In the genomic region with DNA sequence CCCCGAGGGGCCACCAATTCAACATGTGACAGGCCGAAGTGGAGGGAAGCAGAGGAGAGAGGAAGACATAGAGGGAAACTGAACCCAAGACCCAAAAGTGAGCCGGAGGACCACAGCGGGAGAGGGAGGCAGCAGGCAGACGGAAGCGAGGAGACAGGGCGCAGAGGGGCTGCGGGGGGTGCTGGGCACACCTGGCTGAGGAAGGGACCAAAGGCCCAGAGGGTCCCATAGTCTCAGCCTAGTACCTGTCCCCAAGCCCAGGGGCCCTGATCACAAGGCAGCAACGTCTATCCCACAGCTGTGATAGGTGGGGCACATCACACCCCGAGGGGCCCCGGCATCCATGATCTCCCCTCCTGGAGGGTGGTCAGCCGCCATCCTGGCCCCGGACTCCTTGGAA, we compare ENCODE assay signal across 11 cellular contexts. TPM values are rescaled to one million over a fixed set of nuclear protein-coding genes. Genes with fewer than 3 reads are reported as not detected.
DNase-seq lines count a peak whose midpoint lies in the region; ATAC-seq and TF ChIP-seq lines count a peak whose summit lies in the region.
"Had no signal": no experiment of that assay in that cellular context is flagged by ENCODE, and none has a peak within 500 bp of the region (broad histone marks: within the 10 kb centered on the region; RNA-seq: fewer than 3 reads in every experiment).

No MANE protein-coding gene starts in this region.

- H3K4me1 Mint-ChIP-seq in activated naive CD4-positive, alpha-beta T cell treated with anti-CD3 and anti-CD28 coated beads, Interleukin-2, amount 10 ng/mL, durations not matched to agents 7 days and 5 days, result peaks cover 75% of the 10 kb centered on the region
- H3K4me1 Mint-ChIP-seq in activated CD8-positive, alpha-beta T cell treated with anti-CD3 and anti-CD28 coated beads, Interleukin-2, amount 10 ng/mL, durations not matched to agents 7 days and 5 days (ENCODE audit: low read depth), result peaks cover 86% of the 10 kb centered on the region
- H3K4me1 Mint-ChIP-seq in activated T-helper 2 cell treated with anti-CD3 and anti-CD28 coated beads, Interferon-gamma antibody, Interleukin-2, Interleukin-4, amounts not matched to agents 10 μg/mL and 5 μg/mL and 100 μg/mL, durations not matched to agents 14 hours and 24 hours and 36 hours (ENCODE audit: low read depth), result peaks cover 48% of the 10 kb centered on the region

- TF ChIP-seq CTCF in lower lobe of right lung (IDR thresholded peaks at IDR 0.05) (no peak), suprapubic skin (IDR thresholded peaks at IDR 0.05) (no peak)

- DNase-seq in activated naive CD4-positive, alpha-beta T cell treated with anti-CD3 and anti-CD28 coated beads, Interleukin-2, amount 10 ng/mL, durations not matched to agents 7 days and 5 days, result no peak
- no peak for DNase-seq in activated naive CD4-positive, alpha-beta T cell treated with anti-CD3 and anti-CD28 coated beads, Interleukin-2, amount 50 U/mL, for 72 hours (ENCODE audit: low spot score in 2 of 2)
- DNase-seq in activated CD8-positive, alpha-beta T cell treated with anti-CD3 and anti-CD28 coated beads, Interleukin-2, amount 10 ng/mL, durations not matched to agents 7 days and 5 days, result no peak
- DNase-seq in lower lobe of right lung (no peak), suprapubic skin (ENCODE audit: low spot score in 2 of 2) (no peak), COR-L47 (lab: John Stamatoyannopoulos, UW) (no peak)
- DNase-seq in activated T-helper 2 cell treated with anti-CD3 and anti-CD28 coated beads, Interferon-gamma antibody, Interleukin-2, Interleukin-4, amounts not matched to agents 10 μg/mL and 5 μg/mL and 100 μg/mL, durations not matched to agents 14 hours and 24 hours and 36 hours (ENCODE audit: low spot score), result no peak
- DNase-seq: HFFc6, NCI-H187 treated with DMSO at 0.1 percent for 48 hours, NCI-H82 had no signal

- POLR2A ChIA-PET in activated CD8-positive, alpha-beta T cell treated with anti-CD3 and anti-CD28 coated beads, Interleukin-2, amount 10 ng/mL, durations not matched to agents 7 days and 5 days (lab: Charles Lee), result interaction anchor here (1.0 kb wide), 1 partner anchor 16 kb away, joined by 3 read pairs; no protein-coding TSS in a partner anchor

- no peak overlapping the region for H3K4me3 Mint-ChIP-seq in activated naive CD4-positive, alpha-beta T cell treated with anti-CD3 and anti-CD28 coated beads, Interleukin-2, amount 10 ng/mL, durations not matched to agents 7 days and 5 days
- H3K4me3 Mint-ChIP-seq in activated CD8-positive, alpha-beta T cell treated with anti-CD3 and anti-CD28 coated beads, Interleukin-2, amount 10 ng/mL, durations not matched to agents 7 days and 5 days, result peak overlapping the region; percentile 31
- H3K4me3 Mint-ChIP-seq in activated T-helper 2 cell treated with anti-CD3 and anti-CD28 coated beads, Interferon-gamma antibody, Interleukin-2, Interleukin-4, amounts not matched to agents 10 μg/mL and 5 μg/mL and 100 μg/mL, durations not matched to agents 14 hours and 24 hours and 36 hours (ENCODE audit: low read depth), result no peak overlapping the region
- H3K4me3 Mint-ChIP-seq: HFFc6 had no signal

- H3K27me3 Mint-ChIP-seq in activated naive CD4-positive, alpha-beta T cell treated with anti-CD3 and anti-CD28 coated beads, Interleukin-2, amount 10 ng/mL, durations not matched to agents 7 days and 5 days, result no peaks in the 10 kb centered on the region
- no peaks in the 10 kb centered on the region for H3K27me3 Mint-ChIP-seq in activated CD8-positive, alpha-beta T cell treated with anti-CD3 and anti-CD28 coated beads, Interleukin-2, amount 10 ng/mL, durations not matched to agents 7 days and 5 days (ENCODE audit: low read depth)
- H3K27me3 Mint-ChIP-seq in activated T-helper 2 cell treated with anti-CD3 and anti-CD28 coated beads, Interferon-gamma antibody, Interleukin-2, Interleukin-4, amounts not matched to agents 10 μg/mL and 5 μg/mL and 100 μg/mL, durations not matched to agents 14 hours and 24 hours and 36 hours (ENCODE audit: low read depth), result no peaks in the 10 kb centered on the region

- H3K9me3 Mint-ChIP-seq in activated naive CD4-positive, alpha-beta T cell treated with anti-CD3 and anti-CD28 coated beads, Interleukin-2, amount 10 ng/mL, durations not matched to agents 7 days and 5 days, result no peaks in the 10 kb centered on the region
- H3K9me3 Mint-ChIP-seq in activated naive CD4-positive, alpha-beta T cell treated with anti-CD3 and anti-CD28 coated beads, Interleukin-2, amount 50 U/mL, for 72 hours, result no peaks in the 10 kb centered on the region
- no peaks in the 10 kb centered on the region for H3K9me3 Mint-ChIP-seq in activated CD8-positive, alpha-beta T cell treated with anti-CD3 and anti-CD28 coated beads, Interleukin-2, amount 10 ng/mL, durations not matched to agents 7 days and 5 days (ENCODE audit: insufficient read depth)
- no peaks in the 10 kb centered on the region for H3K9me3 Mint-ChIP-seq in activated T-helper 2 cell treated with anti-CD3 and anti-CD28 coated beads, Interferon-gamma antibody, Interleukin-2, Interleukin-4, amounts not matched to agents 10 μg/mL and 5 μg/mL and 100 μg/mL, durations not matched to agents 14 hours and 24 hours and 36 hours
- H3K9me3 Mint-ChIP-seq: HFFc6 had no signal

- no peaks in the 10 kb centered on the region for H3K27me3 ChIP-seq in lower lobe of right lung (ENCODE audit: low read depth)
- no peaks in the 10 kb centered on the region for H3K27me3 ChIP-seq in suprapubic skin

- H3K4me3 ChIP-seq in lower lobe of right lung (no peak overlapping the region), suprapubic skin (peak overlapping the region; percentile 1)

- no peak for TF ChIP-seq EP300 in suprapubic skin (IDR thresholded peaks at IDR 0.05)

- H3K27ac ChIP-seq in lower lobe of right lung (peak overlapping the region; percentile 77), suprapubic skin (peak overlapping the region; percentile 89)

- TF ChIP-seq POLR2A in suprapubic skin (IDR thresholded peaks at IDR 0.05), result no peak

- CTCF ChIA-PET in activated naive CD4-positive, alpha-beta T cell treated with anti-CD3 and anti-CD28 coated beads, Interleukin-2, amount 10 ng/mL, durations not matched to agents 7 days and 5 days (lab: Charles Lee), result interaction anchor here (0.9 to 1.1 kb wide), 2 partner anchors 16 to 24 kb away, joined by 3 read pairs; no protein-coding TSS in a partner anchor
- CTCF ChIA-PET in activated CD8-positive, alpha-beta T cell treated with anti-CD3 and anti-CD28 coated beads, Interleukin-2, amount 10 ng/mL, durations not matched to agents 7 days and 5 days (lab: Charles Lee), result interaction anchor here (2.1 to 14.0 kb wide), 2 partner anchors 9 to 18 kb away, joined by 10 to 288 read pairs; no protein-coding TSS in a partner anchor

- ATAC-seq in activated naive CD4-positive, alpha-beta T cell treated with anti-CD3 and anti-CD28 coated beads, Interleukin-2, amount 50 U/mL, for 72 hours, result no peak
- no peak for ATAC-seq in activated CD8-positive, alpha-beta T cell treated with anti-CD3 and anti-CD28 coated beads, Interleukin-2, amount 10 ng/mL, durations not matched to agents 7 days and 5 days
- ATAC-seq in lower lobe of right lung (no peak), GM21723 (IDR thresholded peaks at IDR 0.05; ENCODE audit: unreplicated experiment) (no peak)

- intact Hi-C loops in lower lobe of right lung (cut with DNase I), result no loop called here
- intact Hi-C loops in activated T-helper 2 cell treated with anti-CD3 and anti-CD28 coated beads, Interferon-gamma antibody, Interleukin-2, Interleukin-4, amounts not matched to agents 10 μg/mL and 5 μg/mL and 100 μg/mL, durations not matched to agents 14 hours and 24 hours and 36 hours (cut with micrococcal nuclease), result no loop called here

- H3K36me3 Mint-ChIP-seq in activated naive CD4-positive, alpha-beta T cell treated with anti-CD3 and anti-CD28 coated beads, Interleukin-2, amount 10 ng/mL, durations not matched to agents 7 days and 5 days, result peaks cover 22% of the 10 kb centered on the region
- no peaks in the 10 kb centered on the region for H3K36me3 Mint-ChIP-seq in activated naive CD4-positive, alpha-beta T cell treated with anti-CD3 and anti-CD28 coated beads, Interleukin-2, amount 50 U/mL, for 72 hours
- H3K36me3 Mint-ChIP-seq in activated CD8-positive, alpha-beta T cell treated with anti-CD3 and anti-CD28 coated beads, Interleukin-2, amount 10 ng/mL, durations not matched to agents 7 days and 5 days (ENCODE audit: low read depth), result peaks cover 33% of the 10 kb centered on the region
- peaks cover 20% of the 10 kb centered on the region for H3K36me3 Mint-ChIP-seq in activated T-helper 2 cell treated with anti-CD3 and anti-CD28 coated beads, Interferon-gamma antibody, Interleukin-2, Interleukin-4, amounts not matched to agents 10 μg/mL and 5 μg/mL and 100 μg/mL, durations not matched to agents 14 hours and 24 hours and 36 hours (ENCODE audit: low read depth)

- peak overlapping the region; percentile 55 for H3K27ac Mint-ChIP-seq in activated naive CD4-positive, alpha-beta T cell treated with anti-CD3 and anti-CD28 coated beads, Interleukin-2, amount 10 ng/mL, durations not matched to agents 7 days and 5 days
- peak overlapping the region in 1 of 2 donors; percentile 99 for H3K27ac Mint-ChIP-seq in activated naive CD4-positive, alpha-beta T cell treated with anti-CD3 and anti-CD28 coated beads, Interleukin-2, amount 50 U/mL, for 72 hours
- H3K27ac Mint-ChIP-seq in activated CD8-positive, alpha-beta T cell treated with anti-CD3 and anti-CD28 coated beads, Interleukin-2, amount 10 ng/mL, durations not matched to agents 7 days and 5 days, result peak overlapping the region; percentile 74
- no peak overlapping the region for H3K27ac Mint-ChIP-seq in activated T-helper 2 cell treated with anti-CD3 and anti-CD28 coated beads, Interferon-gamma antibody, Interleukin-2, Interleukin-4, amounts not matched to agents 10 μg/mL and 5 μg/mL and 100 μg/mL, durations not matched to agents 14 hours and 24 hours and 36 hours
- H3K27ac Mint-ChIP-seq: HFFc6 had no signal

- H3K9me3 ChIP-seq in lower lobe of right lung, result no peaks in the 10 kb centered on the region
- no peaks in the 10 kb centered on the region for H3K9me3 ChIP-seq in suprapubic skin

- WGBS in suprapubic skin, result 74% methylated on average over 13 of the region's 13 CpGs

- H3K36me3 ChIP-seq in lower lobe of right lung (no peaks in the 10 kb centered on the region), suprapubic skin (no peaks in the 10 kb centered on the region)

- H3K4me1 ChIP-seq in lower lobe of right lung (peaks cover 65% of the 10 kb centered on the region), suprapubic skin (peaks cover 86% of the 10 kb centered on the region)

RNA-seq across cellular contexts. Expression of gene RALGDS, which starts 7.1 kb away (rescaled TPM):
- total RNA-seq in activated naive CD4-positive, alpha-beta T cell treated with anti-CD3 and anti-CD28 coated beads, Interleukin-2, amount 50 U/mL, for 72 hours, result 10 to 100 TPM; 45.3 to 77.0 TPM
- total RNA-seq in activated CD8-positive, alpha-beta T cell treated with anti-CD3 and anti-CD28 coated beads, Interleukin-2, amount 10 ng/mL, durations not matched to agents 7 days and 5 days, result 100 to 1,000 TPM in 1 of 2 experiments, 10 to 100 TPM in 1; 85.7 to 102 TPM
- total RNA-seq in lower lobe of right lung, result 71.1 TPM
- total RNA-seq in suprapubic skin, result 100 to 1,000 TPM; 173 to 244 (median 212) TPM
- total RNA-seq in activated T-helper 2 cell treated with anti-CD3 and anti-CD28 coated beads, Interferon-gamma antibody, Interleukin-2, Interleukin-4, amounts not matched to agents 10 μg/mL and 5 μg/mL and 100 μg/mL, durations not matched to agents 14 hours and 24 hours and 36 hours, result 78.8 and 85.8 TPM in 2 replicates

RNA-seq across cellular contexts. Expression of gene GBGT1, which starts 35.6 kb away (rescaled TPM):
- 1 to 10 TPM; 3.1 to 7.3 TPM for total RNA-seq in activated naive CD4-positive, alpha-beta T cell treated with anti-CD3 and anti-CD28 coated beads, Interleukin-2, amount 50 U/mL, for 72 hours
- total RNA-seq in activated CD8-positive, alpha-beta T cell treated with anti-CD3 and anti-CD28 coated beads, Interleukin-2, amount 10 ng/mL, durations not matched to agents 7 days and 5 days, result 1 to 10 TPM; 3.1 to 4.1 TPM
- total RNA-seq in lower lobe of right lung (38.5 TPM), suprapubic skin (10 to 100 TPM in 1 of 4 donors, 1 to 10 TPM in 3; 2.6 to 14.6 (median 5.8) TPM)
- 6.8 and 7.4 TPM in 2 replicates for total RNA-seq in activated T-helper 2 cell treated with anti-CD3 and anti-CD28 coated beads, Interferon-gamma antibody, Interleukin-2, Interleukin-4, amounts not matched to agents 10 μg/mL and 5 μg/mL and 100 μg/mL, durations not matched to agents 14 hours and 24 hours and 36 hours
